Comparison of ENCODE assay signal across 8 cellular contexts in the genomic region with DNA sequence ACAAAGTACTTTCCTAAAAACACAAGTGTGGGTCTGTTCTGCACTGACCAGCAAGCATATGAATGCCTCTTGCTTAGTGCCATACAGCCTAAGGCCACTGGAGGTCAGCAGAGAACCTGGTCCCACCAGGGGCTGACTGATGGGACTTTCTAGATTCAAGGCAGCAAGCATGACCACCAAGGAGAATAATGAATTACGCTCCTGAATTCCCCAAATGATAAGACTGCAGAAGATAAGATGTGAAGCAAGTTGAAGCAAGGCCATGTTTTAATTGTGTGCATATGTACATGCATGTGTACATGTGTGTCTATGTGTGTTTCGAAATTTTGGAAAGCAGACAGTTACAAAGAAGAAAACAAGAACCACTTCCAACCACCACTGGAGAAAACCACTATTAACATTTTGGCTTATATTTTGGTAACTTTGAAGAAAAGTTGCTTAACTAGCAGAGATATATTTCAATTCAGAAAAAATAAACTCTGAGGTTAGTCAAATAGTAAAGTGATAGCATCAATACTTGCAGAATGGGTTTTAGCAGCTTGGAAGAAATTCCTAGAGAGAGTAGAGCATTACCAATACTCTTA.
A peak's percentile ranks its signal among the peaks of the same experiment; 100 is the strongest.
DNase-seq lines count a peak whose midpoint lies in the region; ATAC-seq and TF ChIP-seq lines count a peak whose summit lies in the region.

No MANE protein-coding gene starts in this region.

- intact Hi-C loops in lower leg skin (cut with DNase I; ENCODE audit: low total_unique reads): no loop called here

- WGBS in lower leg skin, 2 donors: 74 to 82% methylated on average over 2 of the region's 2 CpGs

- peak; percentile 83 for DNase-seq in Ammon's horn (ENCODE audit: low spot score)
- peak; percentile 48 for DNase-seq in NCI-H345 (lab: John Stamatoyannopoulos, UW)
- DNase-seq in activated CD4-positive, alpha-beta T cell treated with anti-CD3 and anti-CD28 coated beads for 48 hours: peak; percentile 78
- peak; percentile 76 for DNase-seq in dedifferentiated amniotic fluid mesenchymal stem cell (ENCODE audit: extremely low spot score)
- DNase-seq in lower leg skin (ENCODE audit: low spot score in 2 of 2): peak; percentile 44 to 87
- peak; percentile 50 for DNase-seq in stimulated activated CD8-positive, alpha-beta memory T cell treated with anti-CD3 and anti-CD28 coated beads, Interleukin-12 subunit alpha, Interleukin-12 subunit beta, amount 100 ng/mL, for 1 hour (ENCODE audit: low read depth)

- ATAC-seq in GM18868 (IDR thresholded peaks at IDR 0.05; ENCODE audit: unreplicated experiment): peak; percentile 85
- ATAC-seq in HG03108 (IDR thresholded peaks at IDR 0.05; ENCODE audit: unreplicated experiment): peak; percentile 83

- no peak overlapping the region for H3K4me3 ChIP-seq in lower leg skin (ENCODE audit: low read depth, poor library complexity, severe bottlenecking)

- TF ChIP-seq POLR2A in lower leg skin (IDR thresholded peaks at IDR 0.05): no peak

- no peak for TF ChIP-seq CTCF in lower leg skin (IDR thresholded peaks at IDR 0.05)
